Comparison of ENCODE assay signal across 32 cellular contexts in the genomic region with DNA sequence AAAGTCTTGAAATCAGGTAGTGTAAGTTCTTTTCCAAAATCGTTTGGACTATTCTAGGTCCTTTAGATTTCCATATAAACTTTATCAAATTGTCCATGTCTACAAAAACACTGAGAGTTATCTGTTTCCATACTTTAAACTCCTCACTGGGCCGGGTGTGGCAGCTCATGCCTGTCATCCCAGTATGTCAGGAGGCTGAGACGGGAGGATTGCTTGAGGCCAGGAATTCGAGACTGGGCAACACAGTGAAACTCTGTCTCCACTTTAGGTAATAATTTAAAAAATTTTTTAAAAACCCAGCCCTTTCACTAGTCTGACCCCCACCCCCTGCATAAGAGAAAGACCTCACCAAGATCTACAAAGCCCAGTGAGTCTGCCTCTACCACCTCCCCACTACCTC. TPM values are rescaled to one million over a fixed set of nuclear protein-coding genes. Genes with fewer than 3 reads are reported as not detected.
"Had no signal": no experiment of that assay in that cellular context is flagged by ENCODE, and none has a peak within 500 bp of the region (broad histone marks: within the 10 kb centered on the region; RNA-seq: fewer than 3 reads in every experiment).

No MANE protein-coding gene starts in this region.

- H3K9me3 ChIP-seq: ovary, suprapubic skin, testis, tibial artery, transverse colon, upper lobe of left lung, vagina had no signal

- FAIRE-seq: urothelium cell line had no signal

- H3K79me2 ChIP-seq: parathyroid adenoma had no signal

- H3K4me1 ChIP-seq: neural progenitor cell, parathyroid adenoma, psoas muscle, spleen, suprapubic skin, testis, tibial artery, transverse colon, upper lobe of left lung, vagina had no signal

- H3K4me2 ChIP-seq: neural progenitor cell, smooth muscle cell had no signal

- DNase-seq: naive thymus-derived CD4-positive, alpha-beta T cell; natural killer cell; occipital lobe; ovary; posterior cingulate gyrus; psoas muscle; spleen; stimulated activated CD4-positive, alpha-beta T cell treated with anti-CD3 and anti-CD28 coated beads, Interleukin-12 subunit alpha, Interleukin-12 subunit beta, amount 100 ng/mL, for 4 hours; stimulated activated CD4-positive, alpha-beta T cell treated with anti-CD3 and anti-CD28 coated beads, Interleukin-1b, Interleukin-23, amount 100 ng/mL, for 48 hours; stimulated activated CD4-positive, alpha-beta T cell treated with anti-CD3 and anti-CD28 coated beads, Interleukin-4, amount 100 ng/mL, for 1 hour; stimulated activated CD4-positive, alpha-beta T cell treated with anti-CD3 and anti-CD28 coated beads, Interleukin-4, amount 100 ng/mL, for 4 hours; stimulated activated CD8-positive, alpha-beta memory T cell treated with anti-CD3 and anti-CD28 coated beads, Interleukin-4, amount 100 ng/mL, for 48 hours; stimulated activated naive CD4-positive, alpha-beta T cell; stimulated activated naive CD8-positive, alpha-beta T cell treated with anti-CD3 and anti-CD28 coated beads, Interleukin-15, amount 100 ng/mL, for 72 hours; stimulated activated naive CD8-positive, alpha-beta T cell treated with anti-CD3 and anti-CD28 coated beads, Interleukin-15, Interleukin-2, amounts not matched to agents 100 U/mL and 50 U/mL, for 24 hours; substantia nigra; testis; tibial artery; transverse colon; upper lobe of left lung had no signal

- H3K9ac ChIP-seq: neural progenitor cell, parathyroid adenoma had no signal

- H3K27me3 ChIP-seq: ovary, suprapubic skin, testis, vagina had no signal

- H2AFZ ChIP-seq: neural progenitor cell, parathyroid adenoma had no signal

- H3K27ac ChIP-seq: neural progenitor cell, ovary, parathyroid adenoma, psoas muscle, skin epidermis, spleen, suprapubic skin, testis, tibial artery, transverse colon, upper lobe of left lung, vagina had no signal

- H3K36me3 ChIP-seq: neural progenitor cell, ovary, vagina had no signal

- H3K4me3 ChIP-seq: neural progenitor cell, ovary, psoas muscle, skin epidermis, smooth muscle cell, spleen, suprapubic skin, testis, tibial artery, transverse colon, upper lobe of left lung, vagina had no signal

- ATAC-seq: naive thymus-derived CD4-positive, alpha-beta T cell; natural killer cell; psoas muscle; right cardiac atrium; sciatic nerve; stimulated activated memory B cell treated with anti-CD40 and anti-IgM and Interleukin-4, amounts not matched to agents 10 μg/mL and 1 μg/mL and 100 μg/mL, for 72 hours; stimulated activated naive CD8-positive, alpha-beta T cell treated with anti-CD3 and anti-CD28 coated beads, Interleukin-15, amount 100 ng/mL, for 72 hours; stimulated activated naive CD8-positive, alpha-beta T cell treated with anti-CD3 and anti-CD28 coated beads, Interleukin-15, Interleukin-2, amounts not matched to agents 100 U/mL and 50 U/mL, for 24 hours had no signal

RNA-seq across cellular contexts. Expression of a gene that starts 6.4 kb away (rescaled TPM):
- total RNA-seq: naive thymus-derived CD4-positive, alpha-beta T cell; natural killer cell; osteoblast; progenitor cell of endocrine pancreas; psoas muscle; right cardiac atrium; suprapubic skin; upper lobe of left lung had no signal
- polyA plus RNA-seq: naive thymus-derived CD4-positive, alpha-beta T cell; right cardiac atrium; spleen had no signal
